1 cellular context compared by ENCODE assay signal in genomic region chr22:19754701-19755144, GRCh38.
TF ChIP-seq lines count a peak whose summit lies in the region.

No MANE protein-coding gene starts in this region.

TF ChIP-seq in GM23338, 12 proteins besides CTCF, POLR2A, EP300 and RAD21 (continued from another document):
- no peak for TF ChIP-seq ETS1 (IDR thresholded peaks at IDR 0.05)
- TF ChIP-seq EZH2 (IDR thresholded peaks at IDR 0.05; ENCODE audit: low read depth, unreplicated experiment), result no peak
- no peak for TF ChIP-seq CREB1 (CRISPR knock-in tag; IDR thresholded peaks at IDR 0.05; ENCODE audit: low read depth)
- TF ChIP-seq POLR2AphosphoS5 (IDR thresholded peaks at IDR 0.05; ENCODE audit: low read depth), result no peak
- no peak for TF ChIP-seq ZNF462 (CRISPR knock-in tag; IDR thresholded peaks at IDR 0.05)
